Comparison of ENCODE assay signal across 1 cellular context in the genomic region with DNA sequence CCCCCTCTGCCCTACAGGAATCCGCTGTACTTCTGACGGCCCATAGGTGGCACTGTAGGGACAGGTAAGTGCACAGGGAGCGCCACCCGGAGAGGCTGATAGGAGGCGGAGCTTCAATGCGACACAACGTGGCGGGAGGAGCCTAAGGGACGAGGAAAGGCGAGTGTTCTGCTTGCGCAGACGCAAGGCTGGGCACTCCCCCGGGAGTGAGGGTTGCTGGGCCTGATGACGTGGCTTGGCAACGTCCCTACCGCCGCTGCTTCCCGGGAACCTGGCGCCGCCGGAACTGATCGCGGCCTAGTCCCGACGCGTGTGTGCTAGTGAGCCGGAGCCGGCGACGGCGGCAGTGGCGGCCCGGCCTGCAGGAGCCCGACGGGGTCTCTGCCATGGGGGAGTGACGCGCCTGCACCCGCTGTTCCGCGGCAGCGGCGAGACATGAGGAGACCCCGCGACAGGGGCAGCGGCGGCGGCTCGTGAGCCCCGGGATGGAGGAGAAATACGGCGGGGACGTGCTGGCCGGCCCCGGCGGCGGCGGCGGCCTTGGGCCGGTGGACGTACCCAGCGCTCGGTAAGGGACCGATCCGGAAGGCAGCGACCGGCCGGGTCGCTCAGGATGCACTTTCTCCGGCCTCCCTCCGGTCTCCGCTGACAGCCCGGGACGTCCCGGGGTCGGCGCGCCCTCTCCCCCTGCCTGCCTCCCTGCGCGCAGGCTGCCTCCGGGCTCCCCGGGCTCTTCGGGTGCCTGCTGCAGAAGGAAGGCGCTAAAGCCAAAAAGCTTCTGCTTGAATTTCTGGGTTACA.
TF ChIP-seq lines count a peak whose summit lies in the region.

Gene SLC30A5 (plus strand): TSS at position 244 of the 800 bp plus-strand sequence. CDS start 242 bp downstream, at position 486.

TF ChIP-seq in HepG2, 621 proteins besides CTCF, POLR2A, EP300 and RAD21 (continued from another document and continues in another):
- TF ChIP-seq, protein P1, sequence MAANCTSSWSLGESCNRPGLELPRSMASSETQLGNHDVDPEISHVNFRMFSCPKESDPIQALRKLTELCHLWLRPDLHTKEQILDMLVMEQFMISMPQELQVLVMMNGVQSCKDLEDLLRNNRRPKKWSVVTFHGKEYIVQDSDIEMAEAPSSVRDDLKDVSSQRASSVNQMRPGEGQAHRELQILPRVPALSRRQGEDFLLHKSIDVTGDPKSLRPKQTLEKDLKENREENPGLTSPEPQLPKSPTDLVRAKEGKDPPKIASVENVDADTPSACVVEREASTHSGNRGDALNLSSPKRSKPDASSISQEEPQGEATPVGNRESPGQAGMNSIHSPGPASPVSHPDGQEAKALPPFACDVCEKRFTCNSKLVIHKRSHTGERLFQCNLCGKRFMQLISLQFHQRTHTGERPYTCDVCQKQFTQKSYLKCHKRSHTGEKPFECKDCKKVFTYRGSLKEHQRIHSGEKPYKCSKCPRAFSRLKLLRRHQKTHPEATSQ (CRISPR knock-in tag; IDR thresholded peaks at IDR 0.05; ENCODE audit: borderline replicate concordance) = peak; percentile 54; the same call in 1 of the 2 replicates
- TF ChIP-seq EED (CRISPR knock-in tag; IDR thresholded peaks at IDR 0.05) (peak; percentile 94), ZNF331 (CRISPR knock-in tag; IDR thresholded peaks at IDR 0.05) (peak; percentile 84), NR3C1 (CRISPR knock-in tag; IDR thresholded peaks at IDR 0.05) (no peak), ZFAT (CRISPR knock-in tag; conservative IDR thresholded peaks at IDR 0.05) (no peak), IKZF4 (CRISPR knock-in tag; IDR thresholded peaks at IDR 0.05; ENCODE audit: borderline replicate concordance, low read depth, not compliant biosample characterization) (peak; percentile 38), MXI1 (IDR thresholded peaks at IDR 0.05; ENCODE audit: borderline replicate concordance, low read depth, low read length) (peak; percentile 89; the same call in 2 of the 3 replicates), ZNF530 (CRISPR knock-in tag; IDR thresholded peaks at IDR 0.05; ENCODE audit: low read depth) (no peak), ZC3H4 (CRISPR knock-in tag; IDR thresholded peaks at IDR 0.05; ENCODE audit: borderline replicate concordance) (no peak), POLR2AphosphoS2 (IDR thresholded peaks at IDR 0.05; ENCODE audit: low read depth, low read length) (no peak), FOSL1 (CRISPR knock-in tag; IDR thresholded peaks at IDR 0.05; ENCODE audit: borderline replicate concordance) (no peak), ZNF343 (CRISPR knock-in tag; IDR thresholded peaks at IDR 0.05) (peak; percentile 94; the same call in 1 of the 2 replicates), PAWR (CRISPR knock-in tag; IDR thresholded peaks at IDR 0.05; ENCODE audit: borderline replicate concordance) (no peak), HOXA7 (CRISPR knock-in tag; IDR thresholded peaks at IDR 0.05) (no peak), GTF2F1 (IDR thresholded peaks at IDR 0.05; ENCODE audit: low read length) (0 out of 2 replicates have a peak, but pooled peaks have one; percentile 26), ZSCAN31 (CRISPR knock-in tag; IDR thresholded peaks at IDR 0.05; ENCODE audit: low read depth) (0 out of 2 replicates have a peak, but pooled peaks have one; percentile 29), E2F1 (CRISPR knock-in tag; IDR thresholded peaks at IDR 0.05) (no peak; the same call in none of the 2 replicates), ZFP41 (CRISPR knock-in tag; IDR thresholded peaks at IDR 0.05; ENCODE audit: borderline replicate concordance) (peak; percentile 88; the same call in 1 of the 2 replicates), PBX2 (CRISPR knock-in tag; IDR thresholded peaks at IDR 0.05) (no peak), ZNF446 (CRISPR knock-in tag; IDR thresholded peaks at IDR 0.05) (peak; percentile 93; the same call in 1 of the 2 replicates), RELA (CRISPR knock-in tag; IDR thresholded peaks at IDR 0.05) (no peak; the same call in none of the 2 replicates), ZNF484 (CRISPR knock-in tag; IDR thresholded peaks at IDR 0.05; ENCODE audit: borderline replicate concordance, low read depth) (no peak), SNAPC5 (CRISPR knock-in tag; IDR thresholded peaks at IDR 0.05; ENCODE audit: borderline replicate concordance) (no peak), MAZ (IDR thresholded peaks at IDR 0.05; ENCODE audit: borderline replicate concordance, low read depth, low read length) (peak; percentile 66), MAZ (CRISPR knock-in tag; IDR thresholded peaks at IDR 0.05; ENCODE audit: low read depth) (peak; percentile 65), ZNF232 (CRISPR knock-in tag; IDR thresholded peaks at IDR 0.05; ENCODE audit: borderline replicate concordance) (no peak; the same call in 1 of the 2 replicates), AHDC1 (CRISPR knock-in tag; IDR thresholded peaks at IDR 0.05; ENCODE audit: borderline replicate concordance) (no peak), ZNF335 (CRISPR knock-in tag; IDR thresholded peaks at IDR 0.05) (peak; percentile 85; the same call in 1 of the 2 replicates), RERE (CRISPR knock-in tag; IDR thresholded peaks at IDR 0.05; ENCODE audit: low read depth) (peak; percentile 25; the same call in 1 of the 2 replicates)
- TF ChIP-seq, protein P2, sequence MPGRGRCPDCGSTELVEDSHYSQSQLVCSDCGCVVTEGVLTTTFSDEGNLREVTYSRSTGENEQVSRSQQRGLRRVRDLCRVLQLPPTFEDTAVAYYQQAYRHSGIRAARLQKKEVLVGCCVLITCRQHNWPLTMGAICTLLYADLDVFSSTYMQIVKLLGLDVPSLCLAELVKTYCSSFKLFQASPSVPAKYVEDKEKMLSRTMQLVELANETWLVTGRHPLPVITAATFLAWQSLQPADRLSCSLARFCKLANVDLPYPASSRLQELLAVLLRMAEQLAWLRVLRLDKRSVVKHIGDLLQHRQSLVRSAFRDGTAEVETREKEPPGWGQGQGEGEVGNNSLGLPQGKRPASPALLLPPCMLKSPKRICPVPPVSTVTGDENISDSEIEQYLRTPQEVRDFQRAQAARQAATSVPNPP (CRISPR knock-in tag; IDR thresholded peaks at IDR 0.05) = peak; percentile 71; the same call in 1 of the 2 replicates
- TF ChIP-seq, protein P3, sequence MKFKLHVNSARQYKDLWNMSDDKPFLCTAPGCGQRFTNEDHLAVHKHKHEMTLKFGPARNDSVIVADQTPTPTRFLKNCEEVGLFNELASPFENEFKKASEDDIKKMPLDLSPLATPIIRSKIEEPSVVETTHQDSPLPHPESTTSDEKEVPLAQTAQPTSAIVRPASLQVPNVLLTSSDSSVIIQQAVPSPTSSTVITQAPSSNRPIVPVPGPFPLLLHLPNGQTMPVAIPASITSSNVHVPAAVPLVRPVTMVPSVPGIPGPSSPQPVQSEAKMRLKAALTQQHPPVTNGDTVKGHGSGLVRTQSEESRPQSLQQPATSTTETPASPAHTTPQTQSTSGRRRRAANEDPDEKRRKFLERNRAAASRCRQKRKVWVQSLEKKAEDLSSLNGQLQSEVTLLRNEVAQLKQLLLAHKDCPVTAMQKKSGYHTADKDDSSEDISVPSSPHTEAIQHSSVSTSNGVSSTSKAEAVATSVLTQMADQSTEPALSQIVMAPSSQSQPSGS (CRISPR knock-in tag; IDR thresholded peaks at IDR 0.05) = peak; percentile 80
- TF ChIP-seq, protein P4, sequence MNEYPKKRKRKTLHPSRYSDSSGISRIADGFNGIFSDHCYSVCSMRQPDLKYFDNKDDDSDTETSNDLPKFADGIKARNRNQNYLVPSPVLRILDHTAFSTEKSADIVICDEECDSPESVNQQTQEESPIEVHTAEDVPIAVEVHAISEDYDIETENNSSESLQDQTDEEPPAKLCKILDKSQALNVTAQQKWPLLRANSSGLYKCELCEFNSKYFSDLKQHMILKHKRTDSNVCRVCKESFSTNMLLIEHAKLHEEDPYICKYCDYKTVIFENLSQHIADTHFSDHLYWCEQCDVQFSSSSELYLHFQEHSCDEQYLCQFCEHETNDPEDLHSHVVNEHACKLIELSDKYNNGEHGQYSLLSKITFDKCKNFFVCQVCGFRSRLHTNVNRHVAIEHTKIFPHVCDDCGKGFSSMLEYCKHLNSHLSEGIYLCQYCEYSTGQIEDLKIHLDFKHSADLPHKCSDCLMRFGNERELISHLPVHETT (CRISPR knock-in tag; conservative IDR thresholded peaks at IDR 0.05) = peak; percentile 94
- TF ChIP-seq, protein P5, sequence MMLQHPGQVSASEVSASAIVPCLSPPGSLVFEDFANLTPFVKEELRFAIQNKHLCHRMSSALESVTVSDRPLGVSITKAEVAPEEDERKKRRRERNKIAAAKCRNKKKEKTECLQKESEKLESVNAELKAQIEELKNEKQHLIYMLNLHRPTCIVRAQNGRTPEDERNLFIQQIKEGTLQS (CRISPR knock-in tag; IDR thresholded peaks at IDR 0.05) = peak; percentile 54; the same call in 1 of the 2 replicates
